In genomic region chr13:113034451-113035208, GRCh38 we compare ENCODE assay signal across 8 cellular contexts.
DNase-seq lines count a peak whose midpoint lies in the region; ATAC-seq, FAIRE-seq and TF ChIP-seq lines count a peak whose summit lies in the region.

No MANE protein-coding gene starts in this region.

- no peaks in the 10 kb centered on the region for H3K27me3 Mint-ChIP-seq in CD4-positive, alpha-beta memory T cell

- H3K9me3 ChIP-seq in left lung: no peaks in the 10 kb centered on the region
- no peaks in the 10 kb centered on the region for H3K9me3 ChIP-seq in CD4-positive, alpha-beta memory T cell (ENCODE audit: control insufficient read depth in 1 of 2, low read length in 2 of 2)

- POLR2A ChIA-PET in CD4-positive, alpha-beta memory T cell (lab: Charles Lee; ENCODE audit: partially characterized antibody): no interaction called here

- H3K27ac ChIP-seq in left lung: no peak overlapping the region
- no peak overlapping the region for H3K27ac ChIP-seq in CD4-positive, alpha-beta memory T cell (ENCODE audit: low read depth, low read length)

- CTCF ChIA-PET in CD4-positive, alpha-beta memory T cell (lab: Charles Lee; ENCODE audit: partially characterized antibody): no interaction called here

- no peaks in the 10 kb centered on the region for H3K36me3 ChIP-seq in left lung
- H3K36me3 ChIP-seq in CD4-positive, alpha-beta memory T cell (ENCODE audit: insufficient read depth, low read length): peaks cover 3% of the 10 kb centered on the region

- H3K27ac Mint-ChIP-seq in CD4-positive, alpha-beta memory T cell: no peak overlapping the region

- H3K27me3 ChIP-seq in left lung: no peaks in the 10 kb centered on the region
- H3K27me3 ChIP-seq in CD4-positive, alpha-beta memory T cell (ENCODE audit: insufficient read depth, low read length): no peaks in the 10 kb centered on the region

- peaks cover 0 to 3% (median under 1%) of the 10 kb centered on the region in 4 donors for H3K4me1 Mint-ChIP-seq in CD4-positive, alpha-beta memory T cell

- H3K4me3 ChIP-seq in left lung: no peak overlapping the region
- no peak overlapping the region for H3K4me3 ChIP-seq in CD4-positive, alpha-beta memory T cell (ENCODE audit: low read length in 2 of 2)

- TF ChIP-seq CTCF in AG09319 (IDR thresholded peaks at IDR 0.05; ENCODE audit: low read depth, low read length) (peak; percentile 78), left lung (IDR thresholded peaks at IDR 0.05) (peak; percentile 46 to 59)

- peaks cover 0 to 3% of the 10 kb centered on the region in 2 donors for H3K36me3 Mint-ChIP-seq in CD4-positive, alpha-beta memory T cell

- H3K4me3 Mint-ChIP-seq in CD4-positive, alpha-beta memory T cell: no peak overlapping the region

- intact Hi-C loops in left lung (cut with DNase I): loop anchor here in 1 of 2 donors (10.0 kb wide), 1 partner anchor 90 kb away; no protein-coding TSS in a partner anchor
- intact Hi-C loops in CD4-positive, alpha-beta memory T cell (cut with micrococcal nuclease): no loop called here

- H3K4me1 ChIP-seq in left lung: no peaks in the 10 kb centered on the region
- no peaks in the 10 kb centered on the region for H3K4me1 ChIP-seq in CD4-positive, alpha-beta memory T cell (ENCODE audit: insufficient read depth, low read length)

- H3K9me3 Mint-ChIP-seq in CD4-positive, alpha-beta memory T cell: no peaks in the 10 kb centered on the region

- ATAC-seq in left lung (peak; percentile 93), HG03095 (IDR thresholded peaks at IDR 0.05; ENCODE audit: unreplicated experiment) (no peak)

- DNase-seq in AG09319 (ENCODE audit: extremely low read depth, low read depth) (peak; percentile 14), LHCN-M2 (ENCODE audit: low read depth) (peak; percentile 61), cerebellar cortex (ENCODE audit: low spot score) (peak; percentile 81), left lung (peak in 1 of 2 donors; percentile 51), urothelium cell line (ENCODE audit: low spot score) (peak; percentile 82)
- DNase-seq in CD4-positive, alpha-beta memory T cell: no peak
- no peak for DNase-seq in stimulated activated CD4-positive, alpha-beta T cell treated with anti-CD3 and anti-CD28 coated beads, Interleukin-2, amount 100 ng/mL, for 24 hours

- FAIRE-seq in urothelium cell line (lab: Jason Lieb, UNC): peak; percentile 13

Comparison
In these comparisons a context has a peak if more than half of its experiments do, and no peak if none do; other contexts are left out.
1. DNase-seq: peak in AG09319 (single experiment), LHCN-M2 (single experiment), cerebellar cortex (single experiment) and urothelium cell line (single experiment); none in CD4-positive, alpha-beta memory T cell (0 of 5) and stimulated activated CD4-positive, alpha-beta T cell treated with anti-CD3 and anti-CD28 coated beads, Interleukin-2, amount 100 ng/mL, for 24 hours (0 of 2).